ENCODE assay signal across 14 cellular contexts in genomic region chr3:146145642-146146041, GRCh38. TPM values are rescaled to one million over a fixed set of nuclear protein-coding genes. Genes with fewer than 3 reads are reported as not detected.
"Had no signal": no experiment of that assay in that cellular context is flagged by ENCODE, and none has a peak within 500 bp of the region (broad histone marks: within the 10 kb centered on the region; RNA-seq: fewer than 3 reads in every experiment).

No MANE protein-coding gene starts in this region.

- H3K4me3 Mint-ChIP-seq: effector memory CD8-positive, alpha-beta T cell; naive thymus-derived CD4-positive, alpha-beta T cell; stimulated activated effector memory CD8-positive, alpha-beta T cell treated with anti-CD3 and anti-CD28 coated beads, Interleukin-12 subunit alpha, Interleukin-12 subunit beta, amount 100 ng/mL, for 72 hours; stimulated activated naive CD8-positive, alpha-beta T cell treated with anti-CD3 and anti-CD28 coated beads, Interleukin-15, Interleukin-2, amounts not matched to agents 100 ng/mL and 50 ng/mL, for 24 hours had no signal

- H3K9me3 Mint-ChIP-seq: effector memory CD8-positive, alpha-beta T cell; stimulated activated effector memory CD8-positive, alpha-beta T cell treated with anti-CD3 and anti-CD28 coated beads, Interleukin-12 subunit alpha, Interleukin-12 subunit beta, amount 100 ng/mL, for 72 hours; stimulated activated naive CD8-positive, alpha-beta T cell treated with anti-CD3 and anti-CD28 coated beads, Interleukin-15, Interleukin-2, amounts not matched to agents 100 ng/mL and 50 ng/mL, for 24 hours had no signal

- H3K27ac Mint-ChIP-seq: effector memory CD8-positive, alpha-beta T cell; naive thymus-derived CD4-positive, alpha-beta T cell; stimulated activated effector memory CD8-positive, alpha-beta T cell treated with anti-CD3 and anti-CD28 coated beads, Interleukin-12 subunit alpha, Interleukin-12 subunit beta, amount 100 ng/mL, for 72 hours; stimulated activated naive CD8-positive, alpha-beta T cell treated with anti-CD3 and anti-CD28 coated beads, Interleukin-15, Interleukin-2, amounts not matched to agents 100 ng/mL and 50 ng/mL, for 24 hours had no signal

- ATAC-seq: effector memory CD8-positive, alpha-beta T cell; heart right ventricle; left lobe of liver; naive thymus-derived CD4-positive, alpha-beta T cell; right cardiac atrium; stimulated activated effector memory CD8-positive, alpha-beta T cell treated with anti-CD3 and anti-CD28 coated beads, Interleukin-12 subunit alpha, Interleukin-12 subunit beta, amount 100 ng/mL, for 72 hours had no signal

- DNase-seq: central memory CD4-positive, alpha-beta T cell; effector memory CD8-positive, alpha-beta T cell; heart right ventricle; hypothalamus; islet precursor cell; mammary epithelial cell; naive thymus-derived CD4-positive, alpha-beta T cell; right cardiac atrium; stimulated activated CD4-positive, alpha-beta T cell treated with anti-CD3 and anti-CD28 coated beads, Interleukin-4, amount 100 ng/mL, for 1 hour; stimulated activated CD8-positive, alpha-beta memory T cell treated with anti-CD3 and anti-CD28 coated beads, Interleukin-4, amount 100 ng/mL, for 48 hours; testis had no signal

- H3K4me1 Mint-ChIP-seq: naive thymus-derived CD4-positive, alpha-beta T cell; stimulated activated effector memory CD8-positive, alpha-beta T cell treated with anti-CD3 and anti-CD28 coated beads, Interleukin-12 subunit alpha, Interleukin-12 subunit beta, amount 100 ng/mL, for 72 hours had no signal

- H3K27me3 Mint-ChIP-seq: effector memory CD8-positive, alpha-beta T cell had no signal

- H3K36me3 Mint-ChIP-seq: naive thymus-derived CD4-positive, alpha-beta T cell; stimulated activated effector memory CD8-positive, alpha-beta T cell treated with anti-CD3 and anti-CD28 coated beads, Interleukin-12 subunit alpha, Interleukin-12 subunit beta, amount 100 ng/mL, for 72 hours had no signal

RNA-seq across cellular contexts. Expression of gene PLOD2, which starts 15.3 kb away (rescaled TPM):
- polyA plus RNA-seq: naive thymus-derived CD4-positive, alpha-beta T cell had no signal
